ENCODE assay signal across 29 cellular contexts in the genomic region with DNA sequence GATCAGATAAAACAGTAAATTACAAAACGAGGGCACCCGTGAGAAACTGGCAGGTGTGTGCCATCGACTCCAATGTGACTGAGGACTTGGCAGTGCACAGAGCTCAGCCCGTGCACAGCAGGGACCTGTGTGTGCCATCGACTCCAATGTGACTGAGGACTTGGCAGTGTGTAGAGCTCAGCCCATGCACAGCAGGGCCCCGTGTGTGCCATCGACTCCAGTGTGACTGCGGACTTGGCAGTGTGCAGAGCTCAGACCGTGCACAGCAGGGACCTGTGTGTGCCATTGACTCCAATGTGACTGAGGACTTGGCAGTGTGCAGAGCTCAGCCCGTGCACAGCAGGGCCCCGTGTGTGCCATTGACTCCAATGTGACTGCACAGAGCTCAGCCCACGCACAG.
"Had no signal": no experiment of that assay in that cellular context is flagged by ENCODE, and none has a peak within 500 bp of the region (broad histone marks: within the 10 kb centered on the region; RNA-seq: fewer than 3 reads in every experiment).

No MANE protein-coding gene starts in this region.

- H3K27me3 Mint-ChIP-seq: activated CD8-positive, alpha-beta memory T cell treated with anti-CD3 and anti-CD28 coated beads, Interleukin-2, amount 10 ng/mL, durations not matched to agents 7 days and 5 days; activated naive CD8-positive, alpha-beta T cell treated with anti-CD3 and anti-CD28 coated beads, Interleukin-2, amount 50 U/mL, for 24 hours had no signal

- H3K36me3 ChIP-seq: colonic mucosa, heart left ventricle, ovary, upper lobe of left lung, vagina had no signal

- H3K36me3 Mint-ChIP-seq: activated CD8-positive, alpha-beta memory T cell treated with anti-CD3 and anti-CD28 coated beads, Interleukin-2, amount 10 ng/mL, durations not matched to agents 7 days and 5 days; activated naive CD4-positive, alpha-beta T cell treated with anti-CD3 and anti-CD28 coated beads, Interleukin-2, amount 50 U/mL, for 24 hours; natural killer cell treated with Interleukin-12 subunit alpha and Interleukin-12 subunit beta and Interleukin-15 and Interleukin-18, amount 100 ng/mL, for 72 hours; stimulated activated effector memory CD8-positive, alpha-beta T cell treated with anti-CD3 and anti-CD28 coated beads, Interleukin-12 subunit alpha, Interleukin-12 subunit beta, amount 100 ng/mL, for 72 hours had no signal

- H3K27ac Mint-ChIP-seq: activated B cell treated with CpG ODN at 0.5 μM for 24 hours; activated CD8-positive, alpha-beta memory T cell treated with anti-CD3 and anti-CD28 coated beads, Interleukin-2, amount 10 ng/mL, durations not matched to agents 7 days and 5 days; activated CD8-positive, alpha-beta T cell treated with anti-CD3 and anti-CD28 coated beads, Interleukin-2, amount 10 ng/mL, durations not matched to agents 7 days and 5 days; activated naive CD4-positive, alpha-beta T cell treated with anti-CD3 and anti-CD28 coated beads, Interleukin-2, amount 50 U/mL, for 24 hours; activated naive CD8-positive, alpha-beta T cell treated with anti-CD3 and anti-CD28 coated beads, Interleukin-2, amount 50 U/mL, for 24 hours; activated T-helper 2 cell treated with anti-CD3 and anti-CD28 coated beads, Interferon-gamma antibody, Interleukin-2, Interleukin-4, amounts not matched to agents 10 μg/mL and 5 μg/mL and 100 μg/mL, durations not matched to agents 14 hours and 24 hours and 36 hours; natural killer cell treated with Interleukin-12 subunit alpha and Interleukin-12 subunit beta and Interleukin-15 and Interleukin-18, amount 100 ng/mL, for 72 hours; progenitor cell of endocrine pancreas; stimulated activated effector memory CD8-positive, alpha-beta T cell treated with anti-CD3 and anti-CD28 coated beads, Interleukin-12 subunit alpha, Interleukin-12 subunit beta, amount 100 ng/mL, for 72 hours; stimulated activated naive CD8-positive, alpha-beta T cell treated with anti-CD3 and anti-CD28 coated beads, Interleukin-15, Interleukin-2, amounts not matched to agents 100 ng/mL and 50 ng/mL, for 24 hours; T-helper 2 cell treated with Interferon-gamma antibody and Interleukin-4, amounts not matched to agents 5 μg/mL and 100 μg/mL, for 36 hours had no signal

- H3K27me3 ChIP-seq: colonic mucosa, ovary, upper lobe of left lung, vagina had no signal

- DNase-seq: activated B cell treated with CpG ODN at 0.5 μM for 24 hours; activated CD8-positive, alpha-beta memory T cell treated with anti-CD3 and anti-CD28 coated beads, Interleukin-2, amount 10 ng/mL, durations not matched to agents 7 days and 5 days; activated CD8-positive, alpha-beta T cell treated with anti-CD3 and anti-CD28 coated beads, Interleukin-2, amount 10 ng/mL, durations not matched to agents 7 days and 5 days; activated naive CD8-positive, alpha-beta T cell treated with anti-CD3 and anti-CD28 coated beads, Interleukin-2, amount 50 U/mL, for 24 hours; activated T-cell treated with anti-CD3 and anti-CD28 coated beads, Interleukin-2, amount 50 U/mL, for 48 hours; amygdala; colonic mucosa; effector memory CD4-positive, alpha-beta T cell; foreskin fibroblast; heart left ventricle; hypothalamus; kidney glomerular epithelial cell; mucosa of descending colon; ovary; stimulated activated CD4-positive, alpha-beta T cell treated with anti-CD3 and anti-CD28 coated beads, Interleukin-4, amount 100 ng/mL, for 24 hours; T-helper 1 cell had no signal

- H3K9me3 Mint-ChIP-seq: activated B cell treated with CpG ODN at 0.5 μM for 24 hours; activated naive CD4-positive, alpha-beta T cell treated with anti-CD3 and anti-CD28 coated beads, Interleukin-2, amount 50 U/mL, for 24 hours; activated naive CD8-positive, alpha-beta T cell treated with anti-CD3 and anti-CD28 coated beads, Interleukin-2, amount 50 U/mL, for 24 hours; activated T-helper 2 cell treated with anti-CD3 and anti-CD28 coated beads, Interferon-gamma antibody, Interleukin-2, Interleukin-4, amounts not matched to agents 10 μg/mL and 5 μg/mL and 100 μg/mL, durations not matched to agents 14 hours and 24 hours and 36 hours; central memory CD8-positive, alpha-beta T cell; natural killer cell treated with Interleukin-12 subunit alpha and Interleukin-12 subunit beta and Interleukin-15 and Interleukin-18, amount 100 ng/mL, for 72 hours; stimulated activated effector memory CD8-positive, alpha-beta T cell treated with anti-CD3 and anti-CD28 coated beads, Interleukin-12 subunit alpha, Interleukin-12 subunit beta, amount 100 ng/mL, for 72 hours; stimulated activated naive CD8-positive, alpha-beta T cell treated with anti-CD3 and anti-CD28 coated beads, Interleukin-15, Interleukin-2, amounts not matched to agents 100 ng/mL and 50 ng/mL, for 24 hours; T-helper 2 cell treated with Interferon-gamma antibody and Interleukin-4, amounts not matched to agents 5 μg/mL and 100 μg/mL, for 36 hours had no signal

- ATAC-seq: activated CD8-positive, alpha-beta memory T cell treated with anti-CD3 and anti-CD28 coated beads, Interleukin-2, amount 10 ng/mL, durations not matched to agents 7 days and 5 days; activated CD8-positive, alpha-beta T cell treated with anti-CD3 and anti-CD28 coated beads, Interleukin-2, amount 10 ng/mL, durations not matched to agents 7 days and 5 days; activated naive CD8-positive, alpha-beta T cell treated with anti-CD3 and anti-CD28 coated beads, Interleukin-2, amount 50 U/mL, for 24 hours; heart left ventricle; left lobe of liver; mucosa of descending colon; natural killer cell treated with Interleukin-12 subunit alpha and Interleukin-12 subunit beta and Interleukin-15 and Interleukin-18, amount 100 ng/mL, for 72 hours; sciatic nerve; stimulated activated effector memory CD8-positive, alpha-beta T cell treated with anti-CD3 and anti-CD28 coated beads, Interleukin-12 subunit alpha, Interleukin-12 subunit beta, amount 100 ng/mL, for 72 hours had no signal

- H3K9me3 ChIP-seq: colonic mucosa, heart left ventricle, mucosa of descending colon, ovary, upper lobe of left lung, vagina had no signal

- H3K4me1 ChIP-seq: colonic mucosa, heart left ventricle, upper lobe of left lung, vagina had no signal

- H3K4me1 Mint-ChIP-seq: activated B cell treated with CpG ODN at 0.5 μM for 24 hours; activated CD8-positive, alpha-beta memory T cell treated with anti-CD3 and anti-CD28 coated beads, Interleukin-2, amount 10 ng/mL, durations not matched to agents 7 days and 5 days; activated naive CD4-positive, alpha-beta T cell treated with anti-CD3 and anti-CD28 coated beads, Interleukin-2, amount 50 U/mL, for 24 hours; activated naive CD8-positive, alpha-beta T cell treated with anti-CD3 and anti-CD28 coated beads, Interleukin-2, amount 50 U/mL, for 24 hours; central memory CD8-positive, alpha-beta T cell; stimulated activated effector memory CD8-positive, alpha-beta T cell treated with anti-CD3 and anti-CD28 coated beads, Interleukin-12 subunit alpha, Interleukin-12 subunit beta, amount 100 ng/mL, for 72 hours had no signal

- H3K27ac ChIP-seq: colonic mucosa, heart left ventricle, ovary, skin epidermis, upper lobe of left lung, vagina had no signal

- H3K4me3 Mint-ChIP-seq: activated B cell treated with CpG ODN at 0.5 μM for 24 hours; activated CD8-positive, alpha-beta memory T cell treated with anti-CD3 and anti-CD28 coated beads, Interleukin-2, amount 10 ng/mL, durations not matched to agents 7 days and 5 days; activated CD8-positive, alpha-beta T cell treated with anti-CD3 and anti-CD28 coated beads, Interleukin-2, amount 10 ng/mL, durations not matched to agents 7 days and 5 days; activated naive CD4-positive, alpha-beta T cell treated with anti-CD3 and anti-CD28 coated beads, Interleukin-2, amount 50 U/mL, for 24 hours; activated naive CD8-positive, alpha-beta T cell treated with anti-CD3 and anti-CD28 coated beads, Interleukin-2, amount 50 U/mL, for 24 hours; central memory CD8-positive, alpha-beta T cell; natural killer cell treated with Interleukin-12 subunit alpha and Interleukin-12 subunit beta and Interleukin-15 and Interleukin-18, amount 100 ng/mL, for 72 hours; stimulated activated effector memory CD8-positive, alpha-beta T cell treated with anti-CD3 and anti-CD28 coated beads, Interleukin-12 subunit alpha, Interleukin-12 subunit beta, amount 100 ng/mL, for 72 hours; stimulated activated naive CD8-positive, alpha-beta T cell treated with anti-CD3 and anti-CD28 coated beads, Interleukin-15, Interleukin-2, amounts not matched to agents 100 ng/mL and 50 ng/mL, for 24 hours; T-helper 2 cell treated with Interferon-gamma antibody and Interleukin-4, amounts not matched to agents 5 μg/mL and 100 μg/mL, for 36 hours had no signal

- H3K4me3 ChIP-seq: colonic mucosa, heart left ventricle, mucosa of descending colon, ovary, skin epidermis, upper lobe of left lung, vagina had no signal
